25 cellular contexts compared by ENCODE assay signal in the genomic region with DNA sequence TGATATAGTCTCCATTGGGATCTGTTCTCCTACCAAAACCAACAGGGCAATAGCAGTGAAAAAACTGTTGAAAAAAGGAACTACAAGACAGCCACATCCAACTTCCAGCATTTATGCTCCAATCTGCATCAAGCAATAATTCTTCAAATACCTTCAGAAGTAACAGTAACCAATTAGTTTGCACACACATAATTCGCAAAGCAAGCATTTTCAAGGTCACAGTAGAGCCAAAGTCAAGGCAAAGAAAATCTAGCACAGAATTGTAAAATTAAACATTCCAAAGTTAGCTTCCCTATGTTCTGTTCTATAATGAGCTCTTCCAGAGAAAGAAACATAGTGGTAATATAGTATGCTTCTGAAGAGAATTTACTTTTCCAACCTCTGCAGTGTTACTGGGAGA.
"Had no signal": no experiment of that assay in that cellular context is flagged by ENCODE, and none has a peak within 500 bp of the region (broad histone marks: within the 10 kb centered on the region; RNA-seq: fewer than 3 reads in every experiment).

No MANE protein-coding gene starts in this region.

- ATAC-seq: esophagus mucosa, gastrocnemius medialis, heart right ventricle, left cardiac atrium, left lung, left ventricle myocardium superior, lower lobe of right lung, mucosa of descending colon had no signal

- H3K27me3 ChIP-seq: dorsolateral prefrontal cortex, esophagus squamous epithelium, gastrocnemius medialis, heart right ventricle, left lung had no signal

- FAIRE-seq: colon, islet of Langerhans, keratinocyte had no signal

- H3K9me3 ChIP-seq: esophagus squamous epithelium, gastrocnemius medialis, heart right ventricle, left lung, lower lobe of right lung, mucosa of descending colon had no signal

- DNase-seq: dermis blood vessel endothelial cell; dorsolateral prefrontal cortex; effector CD4-positive, alpha-beta T cell; effector memory CD4-positive, alpha-beta T cell; erythroblast; esophagus squamous epithelium; foreskin fibroblast; foreskin melanocyte; gastrocnemius medialis; glutamatergic neuron; head of caudate nucleus; heart right ventricle; hippocampal formation; left cardiac atrium; left lung; left ventricle myocardium superior; lower lobe of right lung; mesenchymal stem cell; mucosa of descending colon had no signal

- H3K4me3 ChIP-seq: coronary artery, dorsolateral prefrontal cortex, esophagus squamous epithelium, gastrocnemius medialis, heart right ventricle, left lung, lower lobe of right lung, mucosa of descending colon had no signal

- H3K4me1 ChIP-seq: esophagus squamous epithelium, gastrocnemius medialis, heart right ventricle, left lung had no signal

- H3K27ac ChIP-seq: coronary artery, dorsolateral prefrontal cortex, epithelial cell of prostate, esophagus squamous epithelium, gastrocnemius medialis, heart right ventricle, left lung, lower lobe of right lung had no signal
